In genomic region chr4:26412381-26413372, GRCh38 we compare ENCODE assay signal across 1 cellular context.
TF ChIP-seq lines count a peak whose summit lies in the region.

No MANE protein-coding gene starts in this region.

TF ChIP-seq in GM23338, 12 proteins besides CTCF, POLR2A, EP300 and RAD21 (continued from another document):
- no peak for TF ChIP-seq STAT1 (IDR thresholded peaks at IDR 0.05; ENCODE audit: unreplicated experiment)
- TF ChIP-seq CREB1 (CRISPR knock-in tag; IDR thresholded peaks at IDR 0.05; ENCODE audit: low read depth), result no peak
- no peak for TF ChIP-seq REST (IDR thresholded peaks at IDR 0.05; ENCODE audit: unreplicated experiment)
- TF ChIP-seq POLR2AphosphoS5 (IDR thresholded peaks at IDR 0.05; ENCODE audit: low read depth), result no peak
- no peak for TF ChIP-seq EZH2phosphoT487 (IDR thresholded peaks at IDR 0.05; ENCODE audit: unreplicated experiment)
- TF ChIP-seq JUNB (IDR thresholded peaks at IDR 0.05; ENCODE audit: unreplicated experiment), result no peak
- no peak for TF ChIP-seq ETS1 (IDR thresholded peaks at IDR 0.05)
- no peak for TF ChIP-seq NANOG (IDR thresholded peaks at IDR 0.05; ENCODE audit: borderline replicate concordance)
